12 cellular contexts compared by ENCODE assay signal in the genomic region with DNA sequence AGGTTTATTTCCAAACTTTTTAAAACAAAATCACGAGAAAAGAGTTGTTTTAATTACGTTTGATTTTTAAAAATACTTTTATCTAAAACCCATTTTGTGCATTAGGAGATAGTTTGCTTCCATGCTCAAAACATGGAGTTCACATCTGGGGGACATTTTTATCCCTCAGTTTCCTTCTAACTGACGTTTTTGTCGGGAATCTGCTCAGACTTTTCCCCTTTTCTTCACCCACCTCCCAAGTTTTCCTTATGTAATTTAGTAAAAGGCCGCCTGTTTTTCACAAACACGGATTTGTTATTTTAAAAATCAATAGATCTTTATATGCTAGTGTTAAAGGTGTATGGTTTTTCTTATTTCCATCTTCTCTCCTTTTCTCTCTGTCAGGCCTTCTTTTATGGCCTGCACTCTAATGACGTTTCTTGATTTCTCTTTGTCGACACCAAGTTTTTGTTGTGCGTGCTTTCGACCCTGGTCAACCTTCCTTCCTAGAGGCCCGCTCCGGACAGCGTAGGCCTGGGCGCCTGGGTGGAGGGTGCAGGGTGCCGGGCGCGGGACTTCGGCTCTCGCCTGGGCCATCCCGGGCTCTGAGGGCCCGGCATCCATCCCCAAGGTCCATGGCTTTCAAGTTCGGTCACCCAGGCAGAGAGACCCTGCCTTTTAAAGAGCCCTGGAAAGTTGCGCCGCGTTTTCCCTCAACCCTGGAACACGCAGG. TPM values are rescaled to one million over a fixed set of nuclear protein-coding genes. Genes with fewer than 3 reads are reported as not detected.
DNase-seq lines count a peak whose midpoint lies in the region; TF ChIP-seq lines count a peak whose summit lies in the region.
"Had no signal": no experiment of that assay in that cellular context is flagged by ENCODE, and none has a peak within 500 bp of the region (broad histone marks: within the 10 kb centered on the region; RNA-seq: fewer than 3 reads in every experiment).

No MANE protein-coding gene starts in this region.

- peak overlapping the region; percentile 63 to 76 (median 69) for H3K4me3 Mint-ChIP-seq in nephron

- peak; percentile 29 for DNase-seq in ELF-1 (ENCODE audit: low read depth, low spot score)
- DNase-seq in MG63 = peak; percentile 46
- DNase-seq in NCI-H2107 treated with DMSO at 0.1 percent for 48 hours (lab: John Stamatoyannopoulos, UW; ENCODE audit: unreplicated experiment) = no peak
- no peak for DNase-seq in DMS79 (lab: John Stamatoyannopoulos, UW)
- DNase-seq in NCI-H1105 (lab: John Stamatoyannopoulos, UW) = no peak
- DNase-seq in GM19238 (ENCODE audit: insufficient read length, low spot score) = no peak
- DNase-seq: effector CD4-positive, alpha-beta T cell; lower lobe of right lung; NCI-H2227 treated with DMSO at 0.1 percent for 48 hours; RPMI8226 had no signal

- H3K4me1 Mint-ChIP-seq in nephron = peaks cover 29% of the 10 kb centered on the region

- TF ChIP-seq CTCF in nephron (IDR thresholded peaks at IDR 0.05; ENCODE audit: unreplicated experiment in 3 of 3) = no peak

- H3K27ac Mint-ChIP-seq in nephron = no peak overlapping the region

- no peaks in the 10 kb centered on the region for H3K36me3 ChIP-seq in MG63
- H3K36me3 ChIP-seq: lower lobe of right lung had no signal

- H3K27me3 ChIP-seq in MG63 = no peaks in the 10 kb centered on the region

- H3K36me3 Mint-ChIP-seq in nephron (ENCODE audit: low read depth) = no peaks in the 10 kb centered on the region

- peak overlapping the region; percentile 47 for H3K27ac ChIP-seq in cingulate gyrus (ENCODE audit: low read depth, low read length)
- H3K27ac ChIP-seq: lower lobe of right lung had no signal

- peak overlapping the region; percentile 90 for H3K4me3 ChIP-seq in MG63
- H3K4me3 ChIP-seq: lower lobe of right lung had no signal

- no peaks in the 10 kb centered on the region for H3K9me3 ChIP-seq in MG63
- H3K9me3 ChIP-seq: lower lobe of right lung had no signal

- peaks cover 91% of the 10 kb centered on the region for H3K27me3 Mint-ChIP-seq in nephron (ENCODE audit: low read depth)

- H3K9me3 Mint-ChIP-seq in nephron = no peaks in the 10 kb centered on the region

RNA-seq across cellular contexts. Expression of gene SATB2, which starts 3.9 kb away (rescaled TPM):
- total RNA-seq in MG63 (2014; rRNA removed; shearing (Covaris generic); ENCODE audit: low replicate concordance) = 3.4 and 5.1 TPM in 2 replicates

Comparison
In these comparisons a context has a peak if more than half of its experiments do, and no peak if none do; other contexts are left out.
1. DNase-seq: peak in ELF-1 (single experiment) and MG63 (single experiment); none in NCI-H2107 treated with DMSO at 0.1 percent for 48 hours (single experiment), DMS79 (single experiment), NCI-H1105 (single experiment) and GM19238 (single experiment).